21 cellular contexts compared by ENCODE assay signal in genomic region chr2:98281607-98282006, GRCh38.
DNase-seq lines count a peak whose midpoint lies in the region; ATAC-seq and TF ChIP-seq lines count a peak whose summit lies in the region.
"Had no signal": no experiment of that assay in that cellular context is flagged by ENCODE, and none has a peak within 500 bp of the region (broad histone marks: within the 10 kb centered on the region; RNA-seq: fewer than 3 reads in every experiment).

No MANE protein-coding gene starts in this region.

- H3K9me3 Mint-ChIP-seq in glutamatergic neuron (ENCODE audit: unreplicated experiment) = peaks cover 3% of the 10 kb centered on the region

- 57% methylated on average over 6 of the region's 6 CpGs for WGBS in right cardiac atrium

- H3K27me3 ChIP-seq in osteoblast (ENCODE audit: insufficient read depth, low read length) (peaks cover 12% of the 10 kb centered on the region), right cardiac atrium (ENCODE audit: control insufficient read depth, insufficient read depth) (no peaks in the 10 kb centered on the region)

- no peaks in the 10 kb centered on the region for H3K36me3 Mint-ChIP-seq in glutamatergic neuron (ENCODE audit: unreplicated experiment)
- H3K36me3 Mint-ChIP-seq: CD14-positive monocyte, IgD-negative memory B cell had no signal

- intact Hi-C loops in right cardiac atrium (cut with DNase I) = no loop called here

- H3K4me3 ChIP-seq in osteoblast (ENCODE audit: insufficient read depth, low read length) (no peak overlapping the region), right cardiac atrium (ENCODE audit: low read length) (no peak overlapping the region)
- H3K4me3 ChIP-seq: GM23338, HAP-1 had no signal

- ATAC-seq in HG02678 (IDR thresholded peaks at IDR 0.05; ENCODE audit: unreplicated experiment) (peak; percentile 46), right cardiac atrium (no peak)
- ATAC-seq: Right ventricle myocardium inferior had no signal

- peaks cover 15% of the 10 kb centered on the region for H3K4me1 Mint-ChIP-seq in glutamatergic neuron (ENCODE audit: low read depth, unreplicated experiment)
- H3K4me1 Mint-ChIP-seq: B cell, CD14-positive monocyte, IgD-negative memory B cell had no signal

- H3K27me3 Mint-ChIP-seq in glutamatergic neuron (ENCODE audit: unreplicated experiment) = peaks cover 6% of the 10 kb centered on the region

- peak; percentile 21 for DNase-seq in Ammon's horn (ENCODE audit: low spot score)
- no peak for DNase-seq in glutamatergic neuron
- peak; percentile 18 for DNase-seq in osteoblast (ENCODE audit: insufficient read length, low spot score, missing footprints)
- DNase-seq in right cardiac atrium = no peak
- no peak for DNase-seq in putamen (ENCODE audit: low spot score)
- no peak for DNase-seq in NOMO-1 treated with dmso at 0.1 percent for 144 hours (lab: John Stamatoyannopoulos, UW; ENCODE audit: unreplicated experiment)
- DNase-seq: EL, GF-D8, MV-4-11, NCI-H1105 treated with DMSO at 0.1 percent for 48 hours, NCI-H1694, NCI-H2081, NCI-H2171, NCI-H524 treated with DMSO at 0.1 percent for 48 hours had no signal

- H2AFZ ChIP-seq in osteoblast (ENCODE audit: low read length) = no peak overlapping the region

- no peak overlapping the region for H3K4me2 ChIP-seq in osteoblast (ENCODE audit: insufficient read depth, low read length)
- H3K4me2 ChIP-seq: GM23338 had no signal

- no peaks in the 10 kb centered on the region for H3K9me3 ChIP-seq in osteoblast (ENCODE audit: low read depth, low read length)
- peaks cover 2% of the 10 kb centered on the region for H3K9me3 ChIP-seq in right cardiac atrium (ENCODE audit: control insufficient read depth, low read length)
- H3K9me3 ChIP-seq: HAP-1 had no signal

- peak overlapping the region; percentile 3 for H3K4me3 Mint-ChIP-seq in glutamatergic neuron (ENCODE audit: unreplicated experiment)
- H3K4me3 Mint-ChIP-seq: B cell, CD14-positive monocyte, GM23338, IgD-negative memory B cell had no signal

- H3K4me1 ChIP-seq in osteoblast (ENCODE audit: insufficient read depth, low read length) = no peaks in the 10 kb centered on the region
- no peaks in the 10 kb centered on the region for H3K4me1 ChIP-seq in right cardiac atrium (ENCODE audit: control insufficient read depth, insufficient read depth, low read length)

- H3K79me2 ChIP-seq in osteoblast (ENCODE audit: insufficient read depth, low read length) = no peaks in the 10 kb centered on the region

- no peaks in the 10 kb centered on the region for H4K20me1 ChIP-seq in osteoblast (ENCODE audit: insufficient read depth, low read length)

- TF ChIP-seq CTCF in glutamatergic neuron (IDR thresholded peaks at IDR 0.05; ENCODE audit: partially characterized antibody, unreplicated experiment) = no peak
- no peak for TF ChIP-seq CTCF in osteoblast (IDR thresholded peaks at IDR 0.05; ENCODE audit: extremely low read depth, low read depth, low read length)

- H3K27ac Mint-ChIP-seq in glutamatergic neuron (ENCODE audit: unreplicated experiment) = no peak overlapping the region
- H3K27ac Mint-ChIP-seq: B cell, CD14-positive monocyte, GM23338, IgD-negative memory B cell had no signal

- H3K27ac ChIP-seq in osteoblast (ENCODE audit: low read depth, low read length) (no peak overlapping the region), right cardiac atrium (ENCODE audit: low read length) (no peak overlapping the region)

- no peaks in the 10 kb centered on the region for H3K36me3 ChIP-seq in osteoblast (ENCODE audit: insufficient read depth, low read length)
- H3K36me3 ChIP-seq: HAP-1 had no signal

Comparison
In these comparisons a context has a peak if more than half of its experiments do, and no peak if none do; other contexts are left out.
1. DNase-seq: peak in Ammon's horn (single experiment) and osteoblast (single experiment); none in glutamatergic neuron (single experiment), right cardiac atrium (0 of 3), putamen (single experiment) and NOMO-1 treated with dmso at 0.1 percent for 144 hours (single experiment).